ENCODE assay signal across 7 cellular contexts in the genomic region with DNA sequence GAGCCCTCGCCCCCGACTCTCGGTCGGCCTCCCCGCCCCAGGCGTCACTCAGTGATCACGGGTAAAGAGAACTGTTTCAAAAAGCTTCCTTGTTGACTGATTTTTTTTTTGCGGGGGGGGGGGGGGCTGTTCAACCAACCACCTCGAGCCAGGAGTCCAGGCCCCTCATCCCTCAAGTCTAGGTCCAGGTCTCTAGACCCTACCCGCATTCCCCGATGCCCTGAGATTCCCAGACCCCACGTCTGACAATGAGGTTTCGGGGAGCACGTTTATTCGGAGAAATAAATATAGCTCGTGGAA. TPM values are rescaled to one million over a fixed set of nuclear protein-coding genes. Genes with fewer than 3 reads are reported as not detected.
DNase-seq lines count a peak whose midpoint lies in the region; ATAC-seq, FAIRE-seq and TF ChIP-seq lines count a peak whose summit lies in the region.
"Had no signal": no experiment of that assay in that cellular context is flagged by ENCODE, and none has a peak within 500 bp of the region (broad histone marks: within the 10 kb centered on the region; RNA-seq: fewer than 3 reads in every experiment).

No MANE protein-coding gene starts in this region.

- H3K36me3 Mint-ChIP-seq in CD4-positive, CD25-positive, alpha-beta regulatory T cell, result no peaks in the 10 kb centered on the region
- H3K36me3 Mint-ChIP-seq in activated naive CD8-positive, alpha-beta T cell treated with anti-CD3 and anti-CD28 coated beads, Interleukin-2, amount 50 U/mL, for 24 hours (ENCODE audit: low read depth), result no peaks in the 10 kb centered on the region
- no peaks in the 10 kb centered on the region for H3K36me3 Mint-ChIP-seq in mesothelial cell of epicardium

- peaks cover 0 to 9% (median 5%) of the 10 kb centered on the region in 7 donors for H3K9me3 Mint-ChIP-seq in CD4-positive, CD25-positive, alpha-beta regulatory T cell
- H3K9me3 Mint-ChIP-seq in activated naive CD8-positive, alpha-beta T cell treated with anti-CD3 and anti-CD28 coated beads, Interleukin-2, amount 50 U/mL, for 24 hours, result no peaks in the 10 kb centered on the region
- peaks cover 10% of the 10 kb centered on the region for H3K9me3 Mint-ChIP-seq in mesothelial cell of epicardium

- peaks cover 88% of the 10 kb centered on the region for H3K27me3 Mint-ChIP-seq in CD4-positive, CD25-positive, alpha-beta regulatory T cell
- H3K27me3 Mint-ChIP-seq in activated naive CD8-positive, alpha-beta T cell treated with anti-CD3 and anti-CD28 coated beads, Interleukin-2, amount 50 U/mL, for 24 hours, result peaks cover 83% of the 10 kb centered on the region
- H3K27me3 Mint-ChIP-seq in mesothelial cell of epicardium (ENCODE audit: low read depth), result no peaks in the 10 kb centered on the region

- DNase-seq in CD4-positive, CD25-positive, alpha-beta regulatory T cell, result no peak
- no peak for DNase-seq in activated naive CD8-positive, alpha-beta T cell treated with anti-CD3 and anti-CD28 coated beads, Interleukin-2, amount 50 U/mL, for 24 hours
- DNase-seq in mesothelial cell of epicardium (ENCODE audit: low spot score in 2 of 2, unreplicated experiment in 2 of 2) (no peak), urothelium cell line (ENCODE audit: low spot score) (no peak), COR-L47 (lab: John Stamatoyannopoulos, UW) (no peak)

- H3K4me1 Mint-ChIP-seq in CD4-positive, CD25-positive, alpha-beta regulatory T cell, result peaks cover 0 to 49% (median 19%) of the 10 kb centered on the region in 4 donors
- peaks cover 26% of the 10 kb centered on the region for H3K4me1 Mint-ChIP-seq in activated naive CD8-positive, alpha-beta T cell treated with anti-CD3 and anti-CD28 coated beads, Interleukin-2, amount 50 U/mL, for 24 hours
- peaks cover 35% of the 10 kb centered on the region for H3K4me1 Mint-ChIP-seq in mesothelial cell of epicardium

- H3K36me3 ChIP-seq in CD4-positive, CD25-positive, alpha-beta regulatory T cell (ENCODE audit: control insufficient read depth, insufficient read depth, low read length), result no peaks in the 10 kb centered on the region

- H3K4me1 ChIP-seq in CD4-positive, CD25-positive, alpha-beta regulatory T cell (ENCODE audit: control insufficient read depth, insufficient read depth, low read length, poor library complexity, severe bottlenecking), result peaks cover 35% of the 10 kb centered on the region

- no peak for TF ChIP-seq CTCF in mesothelial cell of epicardium (IDR thresholded peaks at IDR 0.05; ENCODE audit: unreplicated experiment)

- no peak overlapping the region for H3K4me3 ChIP-seq in CD4-positive, CD25-positive, alpha-beta regulatory T cell (ENCODE audit: low read depth, low read length)

- peaks cover 20% of the 10 kb centered on the region for H3K27me3 ChIP-seq in CD4-positive, CD25-positive, alpha-beta regulatory T cell (ENCODE audit: control insufficient read depth, insufficient read depth, low read length)

- H3K27ac ChIP-seq in CD4-positive, CD25-positive, alpha-beta regulatory T cell (ENCODE audit: insufficient read depth, low read length, poor library complexity, severe bottlenecking), result no peak overlapping the region

- FAIRE-seq in urothelium cell line (lab: Jason Lieb, UNC), result no peak
- FAIRE-seq: islet of Langerhans had no signal

- H3K9me3 ChIP-seq in CD4-positive, CD25-positive, alpha-beta regulatory T cell (ENCODE audit: control insufficient read depth in 2 of 2, low read length in 2 of 2), result peaks cover 0 to 12% of the 10 kb centered on the region in 2 experiments

- H3K4me3 Mint-ChIP-seq in CD4-positive, CD25-positive, alpha-beta regulatory T cell, result peak overlapping the region; percentile 52 to 79 (median 66)
- peak overlapping the region; percentile 8 for H3K4me3 Mint-ChIP-seq in activated naive CD8-positive, alpha-beta T cell treated with anti-CD3 and anti-CD28 coated beads, Interleukin-2, amount 50 U/mL, for 24 hours
- H3K4me3 Mint-ChIP-seq in mesothelial cell of epicardium, result peak overlapping the region; percentile 89

- H3K27ac Mint-ChIP-seq in CD4-positive, CD25-positive, alpha-beta regulatory T cell, result no peak overlapping the region
- no peak overlapping the region for H3K27ac Mint-ChIP-seq in activated naive CD8-positive, alpha-beta T cell treated with anti-CD3 and anti-CD28 coated beads, Interleukin-2, amount 50 U/mL, for 24 hours
- H3K27ac Mint-ChIP-seq in mesothelial cell of epicardium, result no peak overlapping the region

- no peak for ATAC-seq in CD4-positive, CD25-positive, alpha-beta regulatory T cell (ENCODE audit: low read depth in 2 of 2)
- no peak for ATAC-seq in activated naive CD8-positive, alpha-beta T cell treated with anti-CD3 and anti-CD28 coated beads, Interleukin-2, amount 50 U/mL, for 24 hours
- ATAC-seq in GM19455 (IDR thresholded peaks at IDR 0.05; ENCODE audit: unreplicated experiment), result no peak

RNA-seq across cellular contexts. Expression of gene HRC, which starts 4.3 kb away (rescaled TPM):
- not detected for total RNA-seq in CD4-positive, CD25-positive, alpha-beta regulatory T cell
- polyA plus RNA-seq in CD4-positive, CD25-positive, alpha-beta regulatory T cell, result not detected
- total RNA-seq in mesothelial cell of epicardium, result 13.6 to 17.6 TPM (median 14.7 TPM) in 3 replicates

RNA-seq across cellular contexts. Expression of gene TRPM4, which starts 6.7 kb away (rescaled TPM):
- total RNA-seq in CD4-positive, CD25-positive, alpha-beta regulatory T cell, result not detected
- not detected for polyA plus RNA-seq in CD4-positive, CD25-positive, alpha-beta regulatory T cell
- 45.9 to 58.5 TPM (median 53.5 TPM) in 3 replicates for total RNA-seq in mesothelial cell of epicardium

RNA-seq across cellular contexts. Expression of gene PPFIA3, which starts 31.6 kb away (rescaled TPM):
- total RNA-seq in CD4-positive, CD25-positive, alpha-beta regulatory T cell, result 2.6 TPM
- under 1 TPM in 3 of 4 donors, not detected in 1; 0.11 to 0.17 (median 0.17) TPM for polyA plus RNA-seq in CD4-positive, CD25-positive, alpha-beta regulatory T cell
- 9.9 to 11.9 TPM (median 11.6 TPM) in 3 replicates for total RNA-seq in mesothelial cell of epicardium

RNA-seq across cellular contexts. Expression of gene C19orf73, which starts 32.0 kb away (rescaled TPM):
- 1.7 TPM for total RNA-seq in CD4-positive, CD25-positive, alpha-beta regulatory T cell
- polyA plus RNA-seq in CD4-positive, CD25-positive, alpha-beta regulatory T cell, result 1 to 10 TPM; 1.1 to 3.7 (median 2.0) TPM
- 0.94 to 1.6 TPM (median 0.97 TPM) in 3 replicates for total RNA-seq in mesothelial cell of epicardium

RNA-seq across cellular contexts. Expression of gene LIN7B, which starts 36.7 kb away (rescaled TPM):
- total RNA-seq in CD4-positive, CD25-positive, alpha-beta regulatory T cell, result 5.5 TPM
- polyA plus RNA-seq in CD4-positive, CD25-positive, alpha-beta regulatory T cell, result 1 to 10 TPM; 2.6 to 4.4 (median 4.2) TPM
- total RNA-seq in mesothelial cell of epicardium, result 9.6 to 12.8 TPM (median 9.8 TPM) in 3 replicates

Comparison
In these comparisons a context has a peak if more than half of its experiments do, and no peak if none do; other contexts are left out.
1. H3K4me3 Mint-ChIP-seq: peak in every context shown above with its lines; median percentile 89 in mesothelial cell of epicardium; 66 in CD4-positive, CD25-positive, alpha-beta regulatory T cell; 8 in activated naive CD8-positive, alpha-beta T cell treated with anti-CD3 and anti-CD28 coated beads, Interleukin-2, amount 50 U/mL, for 24 hours.
2. RNA of gene HRC, which starts 4.3 kb away (total RNA-seq): 13.6 to 17.6 TPM in mesothelial cell of epicardium; not detected in CD4-positive, CD25-positive, alpha-beta regulatory T cell (single experiment); every median in the first group is over 10 times any median in the second.
3. RNA of gene TRPM4, which starts 6.7 kb away (total RNA-seq): 45.9 to 58.5 TPM in mesothelial cell of epicardium; not detected in CD4-positive, CD25-positive, alpha-beta regulatory T cell (single experiment); every median in the first group is over 10 times any median in the second.